In genomic region chr17:58270476-58271290, GRCh38 we compare ENCODE assay signal across 13 cellular contexts. TPM values are rescaled to one million over a fixed set of nuclear protein-coding genes. Genes with fewer than 3 reads are reported as not detected.
A peak's percentile ranks its signal among the peaks of the same experiment; 100 is the strongest.
DNase-seq lines count a peak whose midpoint lies in the region; ATAC-seq, FAIRE-seq and TF ChIP-seq lines count a peak whose summit lies in the region.
"Had no signal": no experiment of that assay in that cellular context is flagged by ENCODE, and none has a peak within 500 bp of the region (broad histone marks: within the 10 kb centered on the region; RNA-seq: fewer than 3 reads in every experiment).

No MANE protein-coding gene starts in this region.

- no peak overlapping the region for H3K4me2 ChIP-seq in GM12878 (ENCODE audit: control insufficient read depth, insufficient read depth)

- H4K20me1 ChIP-seq in GM12878 (ENCODE audit: control insufficient read depth, insufficient read depth), result no peaks in the 10 kb centered on the region

- intact Hi-C loops in GM12878 (cut with micrococcal nuclease; ENCODE audit: unreplicated experiment), result no loop called here

- H2AFZ ChIP-seq in GM12878 (ENCODE audit: control insufficient read depth, low read depth, low read length), result no peak overlapping the region

- WGBS in GM12878 (ENCODE audit: insufficient coverage, insufficient replicate concordance, low lambda C conversion rate, missing lambda C conversion rate), result 40% methylated on average over 16 of the region's 16 CpGs

- RAD21 ChIA-PET in GM12878 (lab: Charles Lee; ENCODE audit: unreplicated experiment), result no interaction called here

- H3K4me1 ChIP-seq in GM12878 (ENCODE audit: control insufficient read depth, insufficient read depth, low read length), result no peaks in the 10 kb centered on the region; the same call in 1 of the 2 replicates

- DNase-seq in NCI-H1436 (lab: John Stamatoyannopoulos, UW), result peak; percentile 2
- no peak for DNase-seq in NCI-H1436 treated with DMSO at 0.1 percent for 48 hours (lab: John Stamatoyannopoulos, UW)
- DNase-seq in HEK293T (ENCODE audit: extremely low spot score), result peak; percentile 12
- DNase-seq in GM12878 (ENCODE audit: low read depth, low spot score), result no peak
- DNase-seq in mesenteric fat pad (ENCODE audit: low spot score), result peak; percentile 55
- no peak for DNase-seq in DMS79 (lab: John Stamatoyannopoulos, UW)
- DNase-seq in NCI-H2081 (lab: John Stamatoyannopoulos, UW), result no peak
- DNase-seq in activated naive CD4-positive, alpha-beta T cell treated with Interleukin-2 at 50 U/mL for 16 hours, result no peak
- DNase-seq: activated T-cell treated with anti-CD3 and anti-CD28 coated beads for 4 hours, left cardiac atrium had no signal

- H3K4me3 ChIP-seq in GM12878, result no peak overlapping the region

- peak in 2 of 3 experiments; percentile 30 to 41; a peak in 3 of 6 replicates for TF ChIP-seq CTCF in GM12878 (IDR thresholded peaks at IDR 0.05 in 2 of 3, conservative IDR thresholded peaks at IDR 0.05 in 1 of 3; ENCODE audit: control insufficient read depth in 2 of 3, extremely low read depth in 1 of 3, insufficient read depth in 1 of 3, low read depth in 3 of 3, low read length in 3 of 3)

- TF ChIP-seq POLR2A in GM12878 (IDR thresholded peaks at IDR 0.05; ENCODE audit: low read depth, low read length), result no peak

- no peaks in the 10 kb centered on the region for H3K79me2 ChIP-seq in GM12878 (ENCODE audit: control insufficient read depth, insufficient read depth, low read length)

- CTCF ChIA-PET in HEK293T (lab: Yijun Ruan, JAX) (no interaction called here), GM12878 (lab: Yijun Ruan, JAX) (interaction anchor here (1.0 kb wide), 1 partner anchor 177 kb away, joined by 3 read pairs; no protein-coding TSS in a partner anchor)

- in situ Hi-C loops in GM12878 (cut with MboI), result no loop called here

- SMC1A ChIA-PET in GM12878 (lab: Charles Lee; ENCODE audit: uncharacterized antibody, unreplicated experiment), result no interaction called here

- no peak for FAIRE-seq in GM12878 (lab: Jason Lieb, UNC)
- FAIRE-seq: A204.1 had no signal

- TF ChIP-seq EP300 in GM12878 (IDR thresholded peaks at IDR 0.05; ENCODE audit: borderline replicate concordance in 1 of 2, control insufficient read depth in 1 of 2, low read depth in 2 of 2, low read length in 2 of 2), result no peak

- H3K27me3 ChIP-seq in GM12878 (replicated peaks in 1 of 2; ENCODE audit: control insufficient read depth in 2 of 2, insufficient read depth in 2 of 2, low read length in 1 of 2), result no peaks in the 10 kb centered on the region; a peak in 1 of 4 replicates

- no peaks in the 10 kb centered on the region for H3K9me3 ChIP-seq in GM12878 (replicated peaks; ENCODE audit: control insufficient read depth, insufficient read depth, low read length)

- H3K9ac ChIP-seq in GM12878 (ENCODE audit: control insufficient read depth, insufficient read depth, low read length), result no peak overlapping the region

- POLR2A ChIA-PET in HEK293T (lab: Yijun Ruan, JAX) (no interaction called here), GM12878 (lab: Charles Lee) (interaction anchor here (0.5 kb wide), 1 partner anchor 720 kb away, joined by 6 read pairs; no protein-coding TSS in a partner anchor)

- no peak overlapping the region for H3K27ac ChIP-seq in GM12878 (ENCODE audit: control insufficient read depth, insufficient read depth)
- H3K27ac ChIP-seq: RWPE1 had no signal

- H3K36me3 ChIP-seq in GM12878 (ENCODE audit: control insufficient read depth in 2 of 2, insufficient read depth in 2 of 2, low read length in 1 of 2), result no peaks in the 10 kb centered on the region

- peak; percentile 62 for ATAC-seq in GM12878
- ATAC-seq: left cardiac atrium had no signal

- no TSS peak for BruUV-seq in GM12878 (replicated peaks; lab: Mats Ljungman, UMichigan)

- TF ChIP-seq RAD21 in GM12878 (IDR thresholded peaks at IDR 0.05; ENCODE audit: insufficient read depth, low read depth, low read length), result 0 out of 2 replicates have a peak, but pooled peaks have one; percentile 4

TF ChIP-seq in GM12878, 131 proteins besides CTCF, POLR2A, EP300 and RAD21 (continues in another document):
- no peak for TF ChIP-seq ETV6 (conservative IDR thresholded peaks at IDR 0.05 in 1 of 2, IDR thresholded peaks at IDR 0.05 in 1 of 2; ENCODE audit: borderline replicate concordance in 1 of 2, low read depth in 1 of 2)

RNA-seq across cellular contexts. Expression of gene MPO, which starts 10.1 kb away (rescaled TPM):
- not detected in 2 replicates for total RNA-seq in GM12878 (2013; cell fraction: nucleolus; rRNA removed)
- total RNA-seq in GM12878 (2014; rRNA removed) (0.05 and 0.06 TPM in 2 replicates), GM12878 (2014; rRNA removed; fragmentation: Illumina TruSeq; extraction: Trizol) (0.09 and 0.13 TPM in 2 replicates), GM12878 (2021) (0.08 and 0.23 TPM in 2 replicates), mesenteric fat pad (0.35 TPM)
- not detected for polyA plus RNA-seq in GM12878 (2011; ENCODE audit: low read depth)
- polyA plus RNA-seq in GM12878 (2011; rRNA removed) (0.35 and 0.49 TPM in 2 replicates), GM12878 (2014; fragmentation: Illumina TruSeq; extraction: Trizol) (0.10 TPM in 1 of 2 replicates, not detected in the other), GM12878 (2014; fragmentation: Nextera tagmentation; extraction: Ambion mirVana) (under 1 TPM; 0.10 to 0.26 TPM), GM12878 (2014; rRNA removed) (0.14 TPM in 2 replicates), GM12878 (2016; fragmentation: Nextera tagmentation; extraction: Ambion mirVana) (under 1 TPM; 0.09 to 0.17 TPM)
- polyA plus RNA-seq in GM12878 (2011; cell fraction: cytosol; rRNA removed), result 0.33 and 0.45 TPM in 2 replicates
- polyA plus RNA-seq in GM12878 (2011; cell fraction: nucleus; rRNA removed), result 0.10 and 0.19 TPM in 2 replicates
- polyA plus RNA-seq in GM12878 (2012), result 0.08 TPM in 1 of 2 replicates, not detected in the other
- 0.15 and 0.37 TPM in 2 replicates for polyA minus RNA-seq in GM12878 (2011; rRNA and poly(A)+ RNA removed)
- not detected in 2 replicates for polyA minus RNA-seq in GM12878 (2011; cell fraction: cytosol; rRNA and poly(A)+ RNA removed)
- not detected in 2 replicates for polyA minus RNA-seq in GM12878 (2011; cell fraction: nucleus; rRNA and poly(A)+ RNA removed)

RNA-seq across cellular contexts. Expression of gene LPO, which starts 32.3 kb away (rescaled TPM):
- total RNA-seq in GM12878 (2013; cell fraction: nucleolus; rRNA removed), result 0.10 TPM in 1 of 2 replicates, not detected in the other
- not detected in 2 replicates for total RNA-seq in GM12878 (2014; rRNA removed)
- not detected in 2 replicates for total RNA-seq in GM12878 (2014; rRNA removed; fragmentation: Illumina TruSeq; extraction: Trizol)
- not detected in 2 replicates for total RNA-seq in GM12878 (2021)
- not detected for polyA plus RNA-seq in GM12878 (2011; ENCODE audit: low read depth)
- polyA plus RNA-seq in GM12878 (2011; rRNA removed), result 0.03 TPM in 1 of 2 replicates, not detected in the other
- polyA plus RNA-seq in GM12878 (2011; cell fraction: cytosol; rRNA removed), result 0.06 and 0.10 TPM in 2 replicates
- polyA plus RNA-seq in GM12878 (2011; cell fraction: nucleus; rRNA removed), result 0.12 TPM in 1 of 2 replicates, not detected in the other
- polyA plus RNA-seq in GM12878 (2012), result 0.25 TPM in 1 of 2 replicates, not detected in the other
- polyA plus RNA-seq in GM12878 (2014; fragmentation: Illumina TruSeq; extraction: Trizol), result 0.06 TPM in 1 of 2 replicates, not detected in the other
- polyA plus RNA-seq in GM12878 (2014; fragmentation: Nextera tagmentation; extraction: Ambion mirVana), result not detected
- polyA plus RNA-seq in GM12878 (2014; rRNA removed), result not detected in 2 replicates
- under 1 TPM in 1 of 2 experiments, not detected in 1; 0.11 TPM for polyA plus RNA-seq in GM12878 (2016; fragmentation: Nextera tagmentation; extraction: Ambion mirVana)
- polyA minus RNA-seq in GM12878 (2011; rRNA and poly(A)+ RNA removed), result not detected in 2 replicates
- polyA minus RNA-seq in GM12878 (2011; cell fraction: cytosol; rRNA and poly(A)+ RNA removed), result not detected in 2 replicates
- polyA minus RNA-seq in GM12878 (2011; cell fraction: nucleus; rRNA and poly(A)+ RNA removed), result not detected in 2 replicates
- total RNA-seq in mesenteric fat pad, result not detected
- total RNA-seq: left cardiac atrium, ureter had no signal

RNA-seq across cellular contexts. Expression of gene MKS1, which starts 51.6 kb away (rescaled TPM):
- total RNA-seq in GM12878 (2013; cell fraction: nucleolus; rRNA removed), result 46.9 and 53.2 TPM in 2 replicates
- total RNA-seq in GM12878 (2014; rRNA removed) (13.6 and 16.2 TPM in 2 replicates), GM12878 (2014; rRNA removed; fragmentation: Illumina TruSeq; extraction: Trizol) (8.7 and 10.7 TPM in 2 replicates), GM12878 (2021) (13.1 and 16.8 TPM in 2 replicates), mesenteric fat pad (9.6 TPM)
- 6.6 TPM for polyA plus RNA-seq in GM12878 (2011; ENCODE audit: low read depth)
- polyA plus RNA-seq in GM12878 (2011; rRNA removed) (12.1 and 17.7 TPM in 2 replicates), GM12878 (2014; fragmentation: Illumina TruSeq; extraction: Trizol) (12.2 and 13.2 TPM in 2 replicates), GM12878 (2014; fragmentation: Nextera tagmentation; extraction: Ambion mirVana) (1 to 10 TPM; 5.7 to 7.2 TPM), GM12878 (2014; rRNA removed) (14.6 and 16.5 TPM in 2 replicates), GM12878 (2016; fragmentation: Nextera tagmentation; extraction: Ambion mirVana) (10 to 100 TPM; 18.7 to 21.4 TPM)
- polyA plus RNA-seq in GM12878 (2011; cell fraction: cytosol; rRNA removed), result 11.8 and 12.3 TPM in 2 replicates
- 63.2 and 64.5 TPM in 2 replicates for polyA plus RNA-seq in GM12878 (2011; cell fraction: nucleus; rRNA removed)
- polyA plus RNA-seq in GM12878 (2012), result 10.4 and 13.2 TPM in 2 replicates
- polyA minus RNA-seq in GM12878 (2011; rRNA and poly(A)+ RNA removed), result 14.1 and 14.2 TPM in 2 replicates
- polyA minus RNA-seq in GM12878 (2011; cell fraction: cytosol; rRNA and poly(A)+ RNA removed), result 4.1 and 9.1 TPM in 2 replicates
- 12.6 and 22.5 TPM in 2 replicates for polyA minus RNA-seq in GM12878 (2011; cell fraction: nucleus; rRNA and poly(A)+ RNA removed)

RNA-seq across cellular contexts. Expression of gene TSPOAP1, which starts 57.9 kb away (rescaled TPM):
- 52.4 and 53.8 TPM in 2 replicates for total RNA-seq in GM12878 (2013; cell fraction: nucleolus; rRNA removed)
- total RNA-seq in GM12878 (2014; rRNA removed) (5.6 and 5.7 TPM in 2 replicates), GM12878 (2014; rRNA removed; fragmentation: Illumina TruSeq; extraction: Trizol) (2.8 and 3.6 TPM in 2 replicates), GM12878 (2021) (6.5 and 8.8 TPM in 2 replicates), mesenteric fat pad (1.3 TPM)
- polyA plus RNA-seq in GM12878 (2011; ENCODE audit: low read depth), result 5.7 TPM
- polyA plus RNA-seq in GM12878 (2011; rRNA removed) (11.6 and 16.4 TPM in 2 replicates), GM12878 (2014; fragmentation: Illumina TruSeq; extraction: Trizol) (1.2 and 4.2 TPM in 2 replicates), GM12878 (2014; fragmentation: Nextera tagmentation; extraction: Ambion mirVana) (under 1 TPM in 1 of 2 experiments, not detected in 1; 0.58 TPM), GM12878 (2014; rRNA removed) (8.5 and 10.9 TPM in 2 replicates), GM12878 (2016; fragmentation: Nextera tagmentation; extraction: Ambion mirVana) (1 to 10 TPM; 2.2 to 3.2 TPM)
- polyA plus RNA-seq in GM12878 (2011; cell fraction: cytosol; rRNA removed), result 12.2 and 16.5 TPM in 2 replicates
- 164 and 168 TPM in 2 replicates for polyA plus RNA-seq in GM12878 (2011; cell fraction: nucleus; rRNA removed)
- polyA plus RNA-seq in GM12878 (2012), result 9.8 and 14.2 TPM in 2 replicates
- 7.2 and 17.1 TPM in 2 replicates for polyA minus RNA-seq in GM12878 (2011; rRNA and poly(A)+ RNA removed)
- polyA minus RNA-seq in GM12878 (2011; cell fraction: cytosol; rRNA and poly(A)+ RNA removed), result 6.4 and 6.7 TPM in 2 replicates
- 16.2 and 33.3 TPM in 2 replicates for polyA minus RNA-seq in GM12878 (2011; cell fraction: nucleus; rRNA and poly(A)+ RNA removed)

Comparison
In these comparisons a context has a peak if more than half of its experiments do, and no peak if none do; other contexts are left out.
1. DNase-seq: peak in NCI-H1436 (single experiment), HEK293T (single experiment) and mesenteric fat pad (single experiment); none in NCI-H1436 treated with DMSO at 0.1 percent for 48 hours (single experiment), GM12878 (single experiment), DMS79 (single experiment), NCI-H2081 (0 of 2) and activated naive CD4-positive, alpha-beta T cell treated with Interleukin-2 at 50 U/mL for 16 hours (single experiment).